20 cellular contexts compared by ENCODE assay signal in the genomic region with DNA sequence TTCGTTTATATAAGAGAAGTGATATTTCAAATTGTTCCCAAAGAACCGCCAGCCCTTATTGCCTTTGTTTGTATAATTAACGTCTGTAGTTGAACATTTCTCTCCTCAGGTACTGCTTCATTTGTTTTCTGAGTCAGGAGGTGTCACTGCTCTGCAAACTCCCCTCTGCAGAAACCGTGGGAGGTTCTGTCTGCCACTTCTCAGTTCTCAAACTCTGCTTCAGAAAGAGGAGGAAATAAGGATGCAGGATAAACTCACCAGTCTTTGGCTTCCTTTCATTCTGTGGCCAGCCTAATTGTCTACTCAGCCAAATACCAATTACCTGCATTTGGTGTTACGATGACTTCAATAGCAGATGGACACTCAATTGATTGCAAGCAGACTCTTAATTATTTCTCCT.
"Had no signal": no experiment of that assay in that cellular context is flagged by ENCODE, and none has a peak within 500 bp of the region (broad histone marks: within the 10 kb centered on the region; RNA-seq: fewer than 3 reads in every experiment).

No MANE protein-coding gene starts in this region.

- H3K9me3 ChIP-seq: pancreas, right lobe of liver, suprapubic skin, tibial nerve had no signal

- FAIRE-seq: colon, endothelial cell of umbilical vein, pancreas had no signal

- DNase-seq: activated CD4-positive, alpha-beta T cell treated with anti-CD3 and anti-CD28 coated beads for 1 hour; activated CD4-positive, alpha-beta T cell treated with anti-CD3 and anti-CD28 coated beads, Interleukin-2, amount 50 U/mL, for 1 hour; activated CD8-positive, alpha-beta T cell treated with anti-CD3 and anti-CD28 coated beads, Interleukin-2, amount 10 ng/mL, durations not matched to agents 7 days and 5 days; aorta; effector memory CD4-positive, alpha-beta T cell; foreskin melanocyte; glutamatergic neuron; hippocampal formation; pancreas; right lobe of liver; stimulated activated CD4-positive, alpha-beta T cell treated with anti-CD3 and anti-CD28 coated beads, Interleukin-1b, Interleukin-23, amount 100 ng/mL, for 48 hours; stimulated activated naive CD8-positive, alpha-beta T cell treated with anti-CD3 and anti-CD28 coated beads, Interleukin-15, amount 100 ng/mL, for 72 hours had no signal

- ATAC-seq: activated CD8-positive, alpha-beta T cell treated with anti-CD3 and anti-CD28 coated beads, Interleukin-2, amount 10 ng/mL, durations not matched to agents 7 days and 5 days; activated naive CD4-positive, alpha-beta T cell treated with anti-CD3 and anti-CD28 coated beads, Interleukin-2, amount 50 U/mL, for 72 hours; esophagus mucosa; pancreas; right lobe of liver; stimulated activated effector memory CD8-positive, alpha-beta T cell treated with anti-CD3 and anti-CD28 coated beads, Interleukin-12 subunit alpha, Interleukin-12 subunit beta, amount 100 ng/mL, for 72 hours; stimulated activated naive CD8-positive, alpha-beta T cell treated with anti-CD3 and anti-CD28 coated beads, Interleukin-15, amount 100 ng/mL, for 72 hours had no signal

- H3K4me1 ChIP-seq: pancreas, right lobe of liver, suprapubic skin, tibial nerve had no signal

- H3K27me3 ChIP-seq: pancreas, right lobe of liver, suprapubic skin, tibial nerve had no signal

- H3K4me3 ChIP-seq: pancreas, right lobe of liver, skin epidermis, suprapubic skin, tibial nerve had no signal

- H3K27ac ChIP-seq: pancreas, right lobe of liver, skin epidermis, suprapubic skin, tibial nerve had no signal
